Comparison of ENCODE assay signal across 1 cellular context in genomic region chr11:5235364-5236095, GRCh38.
TF ChIP-seq lines count a peak whose summit lies in the region.

No MANE protein-coding gene starts in this region.

TF ChIP-seq in K562, 482 proteins besides CTCF, POLR2A, EP300 and RAD21 (continued from another document and continues in another):
- TF ChIP-seq ZBTB26 (CRISPR knock-in tag; IDR thresholded peaks at IDR 0.05) (peak; percentile 91), POLR3G (IDR thresholded peaks at IDR 0.05; ENCODE audit: extremely low read depth, insufficient read length, insufficient replicate concordance) (no peak), PHF21A (IDR thresholded peaks at IDR 0.05; ENCODE audit: borderline replicate concordance, low read depth) (no peak), HOXB6 (CRISPR knock-in tag; IDR thresholded peaks at IDR 0.05; ENCODE audit: borderline replicate concordance) (no peak), ZNF830 (CRISPR knock-in tag; IDR thresholded peaks at IDR 0.05) (no peak), TCF7 (IDR thresholded peaks at IDR 0.05; ENCODE audit: borderline replicate concordance) (no peak), MTA2 (IDR thresholded peaks at IDR 0.05; ENCODE audit: low read depth) (peak; percentile 49), ZNF76 (CRISPR knock-in tag; IDR thresholded peaks at IDR 0.05; ENCODE audit: borderline replicate concordance) (no peak), IRF2 (CRISPR knock-in tag; IDR thresholded peaks at IDR 0.05) (no peak), PHB2 (IDR thresholded peaks at IDR 0.05; ENCODE audit: low read depth) (0 out of 2 replicates have a peak, but pooled peaks have one; percentile 61), IRF1 (CRISPR knock-in tag; IDR thresholded peaks at IDR 0.05; ENCODE audit: borderline replicate concordance) (no peak), CEBPB (tag; IDR thresholded peaks at IDR 0.05) (no peak), PYGO2 (tag; IDR thresholded peaks at IDR 0.05) (no peak), GTF2F1 (IDR thresholded peaks at IDR 0.05; ENCODE audit: low read depth, low read length) (no peak), E2F1 (CRISPR knock-in tag; IDR thresholded peaks at IDR 0.05) (no peak), TCF7L2 (IDR thresholded peaks at IDR 0.05; ENCODE audit: low read depth, low read length) (no peak), TRIM24 (IDR thresholded peaks at IDR 0.05) (0 out of 4 replicates have a peak, but pooled peaks have one; percentile 22 to 38), ZNF277 (CRISPR knock-in tag; IDR thresholded peaks at IDR 0.05; ENCODE audit: borderline replicate concordance) (no peak), TEAD4 (IDR thresholded peaks at IDR 0.05; ENCODE audit: low read length) (no peak), TEAD4 (CRISPR knock-in tag; IDR thresholded peaks at IDR 0.05; ENCODE audit: borderline replicate concordance) (no peak), CAMTA2 (CRISPR knock-in tag; conservative IDR thresholded peaks at IDR 0.05) (no peak), SPI1 (IDR thresholded peaks at IDR 0.05; ENCODE audit: borderline replicate concordance, low read depth, low read length) (no peak), ZNF354B (CRISPR knock-in tag; IDR thresholded peaks at IDR 0.05) (no peak), SP1 (CRISPR knock-in tag; IDR thresholded peaks at IDR 0.05) (no peak), SOX6 (IDR thresholded peaks at IDR 0.05) (no peak), CBX1 (IDR thresholded peaks at IDR 0.05; ENCODE audit: low read depth) (no peak), ZFPM2 (CRISPR knock-in tag; IDR thresholded peaks at IDR 0.05) (no peak), SAP30 (IDR thresholded peaks at IDR 0.05; ENCODE audit: borderline replicate concordance, insufficient read depth, low read depth, low read length, poor library complexity, severe bottlenecking) (no peak), C11orf30 (IDR thresholded peaks at IDR 0.05; ENCODE audit: low read depth) (peak; percentile 65), ZNF23 (CRISPR knock-in tag; IDR thresholded peaks at IDR 0.05) (no peak), NCOA1 (IDR thresholded peaks at IDR 0.05; ENCODE audit: low read depth) (no peak), MXD1 (CRISPR knock-in tag; IDR thresholded peaks at IDR 0.05; ENCODE audit: borderline replicate concordance, poor library complexity, severe bottlenecking) (no peak), RBM22 (IDR thresholded peaks at IDR 0.05; ENCODE audit: low read depth, low read length, poor library complexity, severe bottlenecking) (no peak), ZEB2 (IDR thresholded peaks at IDR 0.05) (no peak), NFATC3 (IDR thresholded peaks at IDR 0.05) (no peak), HMGXB4 (CRISPR knock-in tag; IDR thresholded peaks at IDR 0.05) (no peak), TOE1 (IDR thresholded peaks at IDR 0.05; ENCODE audit: borderline replicate concordance) (peak; percentile 38; the same call in 1 of the 2 replicates), TOE1 (CRISPR knock-in tag; IDR thresholded peaks at IDR 0.05; ENCODE audit: borderline replicate concordance, low read depth) (no peak), CCNT2 (IDR thresholded peaks at IDR 0.05; ENCODE audit: borderline replicate concordance, extremely low read depth, insufficient read length, low read depth, low read length) (no peak), ZBTB7A (IDR thresholded peaks at IDR 0.05; ENCODE audit: borderline replicate concordance, control insufficient read depth, low read depth, low read length) (no peak), KDM5B (IDR thresholded peaks at IDR 0.05; ENCODE audit: insufficient replicate concordance, low read depth, low read length) (no peak), BHLHE40 (IDR thresholded peaks at IDR 0.05; ENCODE audit: low read length) (no peak), ARID4B (CRISPR knock-in tag; IDR thresholded peaks at IDR 0.05) (no peak), ELF1 (tag; IDR thresholded peaks at IDR 0.05) (no peak), RBM15 (IDR thresholded peaks at IDR 0.05; ENCODE audit: insufficient read depth, low read length) (no peak), VEZF1 (CRISPR knock-in tag; IDR thresholded peaks at IDR 0.05) (no peak), ZNF197 (CRISPR knock-in tag; IDR thresholded peaks at IDR 0.05; ENCODE audit: low read depth) (no peak), ADNP (tag; IDR thresholded peaks at IDR 0.05) (no peak), ZFP1 (CRISPR knock-in tag; IDR thresholded peaks at IDR 0.05) (no peak), ZNF586 (CRISPR knock-in tag; conservative IDR thresholded peaks at IDR 0.05) (no peak), RREB1 (CRISPR knock-in tag; IDR thresholded peaks at IDR 0.05) (no peak)
